19 cellular contexts compared by ENCODE assay signal in genomic region chrX:118550792-118551191, GRCh38. TPM values are rescaled to one million over a fixed set of nuclear protein-coding genes. Genes with fewer than 3 reads are reported as not detected.
DNase-seq lines count a peak whose midpoint lies in the region; ATAC-seq and TF ChIP-seq lines count a peak whose summit lies in the region.
"Had no signal": no experiment of that assay in that cellular context is flagged by ENCODE, and none has a peak within 500 bp of the region (broad histone marks: within the 10 kb centered on the region; RNA-seq: fewer than 3 reads in every experiment).

No MANE protein-coding gene starts in this region.

- H3K4me3 ChIP-seq in epithelial cell of esophagus (ENCODE audit: low read length), result no peak overlapping the region
- H3K4me3 ChIP-seq: stomach had no signal

- CTCF ChIA-PET in activated CD8-positive, alpha-beta T cell treated with anti-CD3 and anti-CD28 coated beads for 36 hours (lab: Charles Lee), result no interaction called here
- CTCF ChIA-PET in activated CD8-positive, alpha-beta T cell treated with anti-CD3 and anti-CD28 coated beads, Interleukin-2, amount 10 ng/mL, durations not matched to agents 7 days and 5 days (lab: Charles Lee), result no interaction called here

- no peak for TF ChIP-seq CTCF in activated CD8-positive, alpha-beta T cell treated with anti-CD3 and anti-CD28 coated beads for 36 hours (IDR thresholded peaks at IDR 0.05)
- no peak for TF ChIP-seq CTCF in epithelial cell of esophagus (IDR thresholded peaks at IDR 0.05; ENCODE audit: insufficient read depth, low read depth, low read length, missing control alignments)

- H3K9me3 Mint-ChIP-seq in activated CD8-positive, alpha-beta T cell treated with anti-CD3 and anti-CD28 coated beads for 36 hours, result no peaks in the 10 kb centered on the region
- no peaks in the 10 kb centered on the region for H3K9me3 Mint-ChIP-seq in activated CD8-positive, alpha-beta T cell treated with anti-CD3 and anti-CD28 coated beads, Interleukin-2, amount 10 ng/mL, durations not matched to agents 7 days and 5 days (ENCODE audit: insufficient read depth)

- H3K36me3 Mint-ChIP-seq in activated CD8-positive, alpha-beta T cell treated with anti-CD3 and anti-CD28 coated beads for 36 hours (ENCODE audit: low read depth), result peaks cover 19% of the 10 kb centered on the region
- H3K36me3 Mint-ChIP-seq in activated CD8-positive, alpha-beta T cell treated with anti-CD3 and anti-CD28 coated beads, Interleukin-2, amount 10 ng/mL, durations not matched to agents 7 days and 5 days (ENCODE audit: low read depth), result peaks cover 42% of the 10 kb centered on the region

- POLR2A ChIA-PET in activated CD8-positive, alpha-beta T cell treated with anti-CD3 and anti-CD28 coated beads for 36 hours (lab: Charles Lee), result interaction anchor here (1.5 kb wide), 1 partner anchor 54 kb away, joined by 4 read pairs; no protein-coding TSS in a partner anchor
- POLR2A ChIA-PET in activated CD8-positive, alpha-beta T cell treated with anti-CD3 and anti-CD28 coated beads, Interleukin-2, amount 10 ng/mL, durations not matched to agents 7 days and 5 days (lab: Charles Lee), result interaction anchor here (0.7 to 1.2 kb wide), 2 partner anchors 9 to 54 kb away, joined by 4 to 5 read pairs; no protein-coding TSS in a partner anchor

- intact Hi-C loops in activated CD8-positive, alpha-beta T cell treated with anti-CD3 and anti-CD28 coated beads for 36 hours (cut with micrococcal nuclease), result no loop called here

- H3K4me1 Mint-ChIP-seq in activated CD8-positive, alpha-beta T cell treated with anti-CD3 and anti-CD28 coated beads for 36 hours (ENCODE audit: low read depth), result peaks cover 31% of the 10 kb centered on the region
- peaks cover 23% of the 10 kb centered on the region for H3K4me1 Mint-ChIP-seq in activated CD8-positive, alpha-beta T cell treated with anti-CD3 and anti-CD28 coated beads, Interleukin-2, amount 10 ng/mL, durations not matched to agents 7 days and 5 days (ENCODE audit: low read depth)

- peak overlapping the region; percentile 44 for H3K27ac Mint-ChIP-seq in activated CD8-positive, alpha-beta T cell treated with anti-CD3 and anti-CD28 coated beads for 36 hours
- H3K27ac Mint-ChIP-seq in activated CD8-positive, alpha-beta T cell treated with anti-CD3 and anti-CD28 coated beads, Interleukin-2, amount 10 ng/mL, durations not matched to agents 7 days and 5 days, result no peak overlapping the region

- DNase-seq in activated CD8-positive, alpha-beta T cell treated with anti-CD3 and anti-CD28 coated beads for 36 hours, result no peak
- DNase-seq in activated CD8-positive, alpha-beta T cell treated with anti-CD3 and anti-CD28 coated beads, Interleukin-2, amount 10 ng/mL, durations not matched to agents 7 days and 5 days, result no peak
- DNase-seq in RKO (ENCODE audit: low spot score), result peak; percentile 12
- DNase-seq in epithelial cell of esophagus (ENCODE audit: low read depth), result peak; percentile 73
- DNase-seq in renal cortical epithelial cell (ENCODE audit: low read depth), result peak; percentile 17
- no peak for DNase-seq in SW 1271 (lab: John Stamatoyannopoulos, UW)
- no peak for DNase-seq in NK-92 (lab: John Stamatoyannopoulos, UW; ENCODE audit: unreplicated experiment)
- no peak for DNase-seq in MV-4-11 (lab: John Stamatoyannopoulos, UW)
- DNase-seq: activated CD4-positive, alpha-beta T cell treated with anti-CD3 and anti-CD28 coated beads for 1 hour; DMS79 treated with DMSO at 0.1 percent for 48 hours; effector CD8-positive, alpha-beta T cell; kidney; NCI-H1694; NCI-H446; right cardiac atrium; SHP77; stimulated activated CD4-positive, alpha-beta T cell treated with anti-CD3 and anti-CD28 coated beads, Interleukin-15, amount 100 ng/mL, for 24 hours; stomach had no signal

- no peaks in the 10 kb centered on the region for H3K27me3 Mint-ChIP-seq in activated CD8-positive, alpha-beta T cell treated with anti-CD3 and anti-CD28 coated beads for 36 hours
- no peaks in the 10 kb centered on the region for H3K27me3 Mint-ChIP-seq in activated CD8-positive, alpha-beta T cell treated with anti-CD3 and anti-CD28 coated beads, Interleukin-2, amount 10 ng/mL, durations not matched to agents 7 days and 5 days (ENCODE audit: low read depth)

- H3K4me3 Mint-ChIP-seq in activated CD8-positive, alpha-beta T cell treated with anti-CD3 and anti-CD28 coated beads for 36 hours, result no peak overlapping the region
- no peak overlapping the region for H3K4me3 Mint-ChIP-seq in activated CD8-positive, alpha-beta T cell treated with anti-CD3 and anti-CD28 coated beads, Interleukin-2, amount 10 ng/mL, durations not matched to agents 7 days and 5 days
- H3K4me3 Mint-ChIP-seq: CD14-positive monocyte had no signal

- ATAC-seq in activated CD8-positive, alpha-beta T cell treated with anti-CD3 and anti-CD28 coated beads for 36 hours, result no peak
- ATAC-seq in activated CD8-positive, alpha-beta T cell treated with anti-CD3 and anti-CD28 coated beads, Interleukin-2, amount 10 ng/mL, durations not matched to agents 7 days and 5 days, result no peak
- ATAC-seq: right cardiac atrium had no signal

RNA-seq across cellular contexts. Expression of gene DOCK11, which starts 55.2 kb away (rescaled TPM):
- 10 to 100 TPM; 45.1 to 49.5 TPM for total RNA-seq in activated CD8-positive, alpha-beta T cell treated with anti-CD3 and anti-CD28 coated beads for 36 hours
- total RNA-seq in activated CD8-positive, alpha-beta T cell treated with anti-CD3 and anti-CD28 coated beads, Interleukin-2, amount 10 ng/mL, durations not matched to agents 7 days and 5 days, result 10 to 100 TPM; 62.6 to 66.0 TPM
- 4.9 and 18.3 TPM in 2 replicates for total RNA-seq in renal cortical epithelial cell

Comparison
In these comparisons a context has a peak if more than half of its experiments do, and no peak if none do; other contexts are left out.
1. DNase-seq: peak in RKO (single experiment), epithelial cell of esophagus (single experiment) and renal cortical epithelial cell (single experiment); none in activated CD8-positive, alpha-beta T cell treated with anti-CD3 and anti-CD28 coated beads for 36 hours (single experiment), activated CD8-positive, alpha-beta T cell treated with anti-CD3 and anti-CD28 coated beads, Interleukin-2, amount 10 ng/mL, durations not matched to agents 7 days and 5 days (single experiment), SW 1271 (0 of 2), NK-92 (single experiment) and MV-4-11 (single experiment).